Comparison of ENCODE assay signal across 14 cellular contexts in genomic region chr6:160069459-160069858, GRCh38. TPM values are rescaled to one million over a fixed set of nuclear protein-coding genes. Genes with fewer than 3 reads are reported as not detected.
DNase-seq lines count a peak whose midpoint lies in the region; ATAC-seq and TF ChIP-seq lines count a peak whose summit lies in the region.
"Had no signal": no experiment of that assay in that cellular context is flagged by ENCODE, and none has a peak within 500 bp of the region (broad histone marks: within the 10 kb centered on the region; RNA-seq: fewer than 3 reads in every experiment).

No MANE protein-coding gene starts in this region.

- DNase-seq in T-cell (no peak), UCSD-AML1 (lab: John Stamatoyannopoulos, UW; ENCODE audit: unreplicated experiment) (no peak), DMS 273 (lab: John Stamatoyannopoulos, UW; ENCODE audit: unreplicated experiment) (no peak), sigmoid colon (no peak), glomerular visceral epithelial cell (ENCODE audit: extremely low spot score) (no peak)
- DNase-seq: activated CD4-positive, alpha-beta T cell treated with anti-CD3 and anti-CD28 coated beads, Interleukin-2, amount 50 U/mL, for 4 hours; left cardiac atrium; NCI-H1092 treated with DMSO at 0.1 percent for 48 hours had no signal

- H3K36me3 Mint-ChIP-seq in T-cell: peaks cover 76% of the 10 kb centered on the region

- no peak for TF ChIP-seq EP300 in sigmoid colon (IDR thresholded peaks at IDR 0.05)

- no peak for TF ChIP-seq POLR2A in sigmoid colon (IDR thresholded peaks at IDR 0.05)

- H3K27ac ChIP-seq in sigmoid colon: no peak overlapping the region
- H3K27ac ChIP-seq: SJSA1 had no signal

- H3K36me3 ChIP-seq in sigmoid colon: peaks cover 39 to 89% (median 68%) of the 10 kb centered on the region in 4 donors

- ATAC-seq in GM18502 (IDR thresholded peaks at IDR 0.05; ENCODE audit: poor library complexity, unreplicated experiment) (peak; percentile 42), GM19351 (IDR thresholded peaks at IDR 0.05; ENCODE audit: unreplicated experiment) (peak; percentile 11), HG02884 (IDR thresholded peaks at IDR 0.05; ENCODE audit: unreplicated experiment) (peak; percentile 14), T-cell (replicated peaks in 1 of 4) (peak in 1 of 4 experiments; percentile 10)
- ATAC-seq: left cardiac atrium had no signal

- no peaks in the 10 kb centered on the region for H3K9me3 Mint-ChIP-seq in T-cell
- H3K9me3 Mint-ChIP-seq: dendritic cell treated with granulocyte-macrophage colony-stimulating factor and Interleukin-4, amounts not matched to agents 40 ng/mL and 50 ng/mL, for 4 days had no signal

- H3K27ac Mint-ChIP-seq in T-cell: no peak overlapping the region
- H3K27ac Mint-ChIP-seq: dendritic cell treated with granulocyte-macrophage colony-stimulating factor and Interleukin-4, amounts not matched to agents 40 ng/mL and 50 ng/mL, for 4 days had no signal

- H3K27me3 ChIP-seq in sigmoid colon: no peaks in the 10 kb centered on the region
- H3K27me3 ChIP-seq: SJSA1 had no signal

- intact Hi-C loops in sigmoid colon (cut with DNase I): no loop called here

- 88 to 93% methylated on average over 7 of the region's 7 CpGs for WGBS in sigmoid colon, 2 donors

- CTCF ChIA-PET in T-cell (lab: Charles Lee): no interaction called here

- no peak for TF ChIP-seq CTCF in sigmoid colon (IDR thresholded peaks at IDR 0.05)

- H3K9me3 ChIP-seq in sigmoid colon: no peaks in the 10 kb centered on the region
- H3K9me3 ChIP-seq: SJSA1 had no signal

- POLR2A ChIA-PET in T-cell (lab: Charles Lee): no interaction called here

- peak overlapping the region in 2 of 3 donors; percentile 17 to 67 for H3K4me3 Mint-ChIP-seq in T-cell
- H3K4me3 Mint-ChIP-seq: dendritic cell treated with granulocyte-macrophage colony-stimulating factor and Interleukin-4, amounts not matched to agents 40 ng/mL and 50 ng/mL, for 4 days had no signal

- H3K4me1 ChIP-seq in sigmoid colon: no peaks in the 10 kb centered on the region
- H3K4me1 ChIP-seq: SJSA1 had no signal

- H3K4me3 ChIP-seq in sigmoid colon: no peak overlapping the region
- H3K4me3 ChIP-seq: SJSA1 had no signal

- no peaks in the 10 kb centered on the region for H3K27me3 Mint-ChIP-seq in T-cell
- H3K27me3 Mint-ChIP-seq: dendritic cell treated with granulocyte-macrophage colony-stimulating factor and Interleukin-4, amounts not matched to agents 40 ng/mL and 50 ng/mL, for 4 days had no signal

- H3K4me1 Mint-ChIP-seq in T-cell: peaks cover 33 to 43% (median 42%) of the 10 kb centered on the region in 3 donors

RNA-seq across cellular contexts. Expression of gene SLC22A1, which starts 52.2 kb away (rescaled TPM):
- total RNA-seq in T-cell: 1 to 10 TPM; 1.0 to 2.7 (median 2.3) TPM
- 1 to 10 TPM in 2 of 4 donors, under 1 TPM in 1, not detected in 1; 0.99 to 1.9 (median 1.1) TPM for total RNA-seq in sigmoid colon
- polyA plus RNA-seq in sigmoid colon: under 1 TPM in 1 of 3 donors, not detected in 2; 0.58 TPM
- total RNA-seq: H4, SJSA1 had no signal
